Comparison of ENCODE assay signal across 11 cellular contexts in genomic region chr2:54867457-54867856, GRCh38.
A peak's percentile ranks its signal among the peaks of the same experiment; 100 is the strongest.
DNase-seq lines count a peak whose midpoint lies in the region; ATAC-seq lines count a peak whose summit lies in the region.
"Had no signal": no experiment of that assay in that cellular context is flagged by ENCODE, and none has a peak within 500 bp of the region (broad histone marks: within the 10 kb centered on the region; RNA-seq: fewer than 3 reads in every experiment).

No MANE protein-coding gene starts in this region.

- H3K36me3 Mint-ChIP-seq in IgD-negative memory B cell = no peaks in the 10 kb centered on the region
- no peaks in the 10 kb centered on the region for H3K36me3 Mint-ChIP-seq in activated CD4-positive, alpha-beta memory T cell treated with anti-CD3 and anti-CD28 coated beads for 36 hours

- CTCF ChIA-PET in activated CD4-positive, alpha-beta memory T cell treated with anti-CD3 and anti-CD28 coated beads for 36 hours (lab: Charles Lee) = interaction anchor here (0.6 to 1.9 kb wide), 2 partner anchors 29 to 354 kb away, joined by 5 to 6 read pairs; no protein-coding TSS in a partner anchor

- intact Hi-C loops in activated CD4-positive, alpha-beta memory T cell treated with anti-CD3 and anti-CD28 coated beads for 36 hours (cut with micrococcal nuclease) = no loop called here

- POLR2A ChIA-PET in activated CD4-positive, alpha-beta memory T cell treated with anti-CD3 and anti-CD28 coated beads for 36 hours (lab: Charles Lee) = no interaction called here

- H3K4me1 Mint-ChIP-seq in IgD-negative memory B cell = peaks cover 7 to 14% (median 12%) of the 10 kb centered on the region in 3 donors
- peaks cover 12% of the 10 kb centered on the region for H3K4me1 Mint-ChIP-seq in activated CD4-positive, alpha-beta memory T cell treated with anti-CD3 and anti-CD28 coated beads for 36 hours (ENCODE audit: low read depth)

- DNase-seq in SHP77 treated with DMSO at 0.1 percent for 48 hours (lab: John Stamatoyannopoulos, UW) (no peak), DMS 273 treated with DMSO at 0.1 percent for 48 hours (lab: John Stamatoyannopoulos, UW) (no peak), activated gamma-delta T cell treated with Interleukin-2 at 50 U/mL for 16 hours (no peak)
- no peak for DNase-seq in activated CD4-positive, alpha-beta memory T cell treated with anti-CD3 and anti-CD28 coated beads for 36 hours
- DNase-seq: activated T-cell treated with anti-CD3 and anti-CD28 coated beads, Interleukin-2, amount 50 U/mL, for 1 hour; NCI-H510A treated with DMSO at 0.1 percent for 48 hours; Right ventricle myocardium superior had no signal

- no peaks in the 10 kb centered on the region for H3K9me3 Mint-ChIP-seq in IgD-negative memory B cell
- H3K9me3 Mint-ChIP-seq in activated CD4-positive, alpha-beta memory T cell treated with anti-CD3 and anti-CD28 coated beads for 36 hours = peaks cover under 1% of the 10 kb centered on the region

- peak; percentile 66 for ATAC-seq in GM18502 (IDR thresholded peaks at IDR 0.05; ENCODE audit: poor library complexity, unreplicated experiment)
- peak; percentile 52 for ATAC-seq in GM19438 (IDR thresholded peaks at IDR 0.05; ENCODE audit: low read depth, unreplicated experiment)
- peak; percentile 65 for ATAC-seq in HG02852 (IDR thresholded peaks at IDR 0.05; ENCODE audit: unreplicated experiment)

- H3K4me3 Mint-ChIP-seq in IgD-negative memory B cell = peak overlapping the region in 2 of 4 donors; percentile 32 to 56
- H3K4me3 Mint-ChIP-seq in activated CD4-positive, alpha-beta memory T cell treated with anti-CD3 and anti-CD28 coated beads for 36 hours = no peak overlapping the region

- no peaks in the 10 kb centered on the region for H3K27me3 Mint-ChIP-seq in IgD-negative memory B cell
- no peaks in the 10 kb centered on the region for H3K27me3 Mint-ChIP-seq in activated CD4-positive, alpha-beta memory T cell treated with anti-CD3 and anti-CD28 coated beads for 36 hours

- H3K27ac Mint-ChIP-seq in IgD-negative memory B cell = peak overlapping the region in 2 of 3 donors; percentile 54 to 82
- H3K27ac Mint-ChIP-seq in activated CD4-positive, alpha-beta memory T cell treated with anti-CD3 and anti-CD28 coated beads for 36 hours = no peak overlapping the region
